ENCODE assay signal across 21 cellular contexts in the genomic region with DNA sequence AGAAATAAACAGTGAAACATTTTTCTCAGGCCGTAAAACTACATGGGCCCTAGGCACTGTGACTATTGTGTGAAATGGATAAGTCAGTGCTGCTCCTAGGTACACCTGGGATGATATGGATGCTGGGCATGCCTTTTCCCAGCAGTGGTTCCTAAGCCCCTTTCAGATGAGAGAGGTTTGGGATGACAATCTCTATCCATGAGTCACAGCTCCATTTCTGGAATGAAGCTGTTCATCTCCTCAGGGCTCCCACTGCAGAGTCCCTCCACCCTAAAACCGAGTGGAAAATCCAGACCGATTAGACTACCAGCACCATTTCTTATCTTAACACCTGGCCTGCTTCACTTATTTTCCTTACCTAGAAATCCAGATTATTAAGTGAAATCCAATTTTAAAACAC. TPM values are rescaled to one million over a fixed set of nuclear protein-coding genes. Genes with fewer than 3 reads are reported as not detected.
"Had no signal": no experiment of that assay in that cellular context is flagged by ENCODE, and none has a peak within 500 bp of the region (broad histone marks: within the 10 kb centered on the region; RNA-seq: fewer than 3 reads in every experiment).

No MANE protein-coding gene starts in this region.

- H3K9me3 ChIP-seq: heart left ventricle, mucosa of descending colon, testis, tibial nerve had no signal

- H3K4me1 ChIP-seq: testis had no signal

- ATAC-seq: heart left ventricle; left lobe of liver; mucosa of descending colon; natural killer cell; sciatic nerve; stimulated activated naive B cell treated with anti-CD40 and anti-IgM and Interleukin-4, amounts not matched to agents 10 μg/mL and 1 μg/mL and 100 μg/mL, for 72 hours; stimulated activated naive CD8-positive, alpha-beta T cell treated with anti-CD3 and anti-CD28 coated beads, Interleukin-15, amount 100 ng/mL, for 72 hours had no signal

- DNase-seq: effector CD4-positive, alpha-beta T cell; foreskin melanocyte; heart left ventricle; hippocampal formation; kidney glomerular epithelial cell; mucosa of descending colon; natural killer cell; posterior cingulate gyrus; stimulated activated CD4-positive, alpha-beta T cell treated with anti-CD3 and anti-CD28 coated beads, Interleukin-2, amount 100 ng/mL, for 24 hours; stimulated activated CD4-positive, alpha-beta T cell treated with anti-CD3 and anti-CD28 coated beads, Interleukin-4, amount 100 ng/mL, for 4 hours; stimulated activated naive B cell treated with anti-CD40 and anti-IgM and Interleukin-4, amounts not matched to agents 10 μg/mL and 1 μg/mL and 100 μg/mL, for 72 hours; stimulated activated naive CD8-positive, alpha-beta T cell treated with anti-CD3 and anti-CD28 coated beads, Interleukin-15, amount 100 ng/mL, for 72 hours; testis had no signal

- H3K4me3 ChIP-seq: coronary artery, heart left ventricle, mucosa of descending colon, skin epidermis, testis, tibial nerve had no signal

- H3K27ac ChIP-seq: coronary artery, heart left ventricle, skin epidermis, testis, tibial nerve had no signal

- H3K36me3 ChIP-seq: heart left ventricle, tibial nerve had no signal

RNA-seq across cellular contexts. Expression of a gene that starts 6.0 kb away (rescaled TPM):
- total RNA-seq: dermis microvascular lymphatic vessel endothelial cell, glomerular endothelial cell, left lobe of liver, mucosa of descending colon, natural killer cell, tibial nerve had no signal
- polyA plus RNA-seq: esophagus, heart left ventricle had no signal
